8 cellular contexts compared by ENCODE assay signal in genomic region chr17:45852535-45853297, GRCh38. TPM values are rescaled to one million over a fixed set of nuclear protein-coding genes. Genes with fewer than 3 reads are reported as not detected.
DNase-seq lines count a peak whose midpoint lies in the region; ATAC-seq and TF ChIP-seq lines count a peak whose summit lies in the region.

No MANE protein-coding gene starts in this region.

- H3K36me3 Mint-ChIP-seq in CD4-positive, CD25-positive, alpha-beta regulatory T cell, result no peaks in the 10 kb centered on the region
- H3K36me3 Mint-ChIP-seq in activated T-cell treated with anti-CD3 and anti-CD28 coated beads, Interleukin-2, amount 50 U/mL, for 24 hours (ENCODE audit: low read depth), result no peaks in the 10 kb centered on the region

- no peaks in the 10 kb centered on the region for H3K9me2 ChIP-seq in OCI-LY7 (ENCODE audit: insufficient read depth, low read length)

- intact Hi-C loops in OCI-LY7 (cut with micrococcal nuclease; ENCODE audit: unreplicated experiment), result no loop called here

- H3K4me2 ChIP-seq in OCI-LY7 (ENCODE audit: low read length) (no peak overlapping the region), osteoblast (ENCODE audit: insufficient read depth, low read length) (no peak overlapping the region)

- H4K20me1 ChIP-seq in OCI-LY7 (ENCODE audit: insufficient read depth, low read length), result no peaks in the 10 kb centered on the region
- no peaks in the 10 kb centered on the region for H4K20me1 ChIP-seq in osteoblast (ENCODE audit: insufficient read depth, low read length)

- no peaks in the 10 kb centered on the region for H3K36me3 ChIP-seq in CD4-positive, CD25-positive, alpha-beta regulatory T cell (ENCODE audit: control insufficient read depth, insufficient read depth, low read length)
- H3K36me3 ChIP-seq in OCI-LY7 (ENCODE audit: insufficient read depth, low read length) (no peaks in the 10 kb centered on the region), osteoblast (ENCODE audit: insufficient read depth, low read length) (no peaks in the 10 kb centered on the region), upper lobe of left lung (no peaks in the 10 kb centered on the region)

- H2AFZ ChIP-seq in OCI-LY7 (ENCODE audit: low read length), result no peak overlapping the region
- H2AFZ ChIP-seq in osteoblast (ENCODE audit: low read length), result no peak overlapping the region

- peaks cover 0 to 4% (median 3%) of the 10 kb centered on the region in 4 donors for H3K4me1 Mint-ChIP-seq in CD4-positive, CD25-positive, alpha-beta regulatory T cell
- H3K4me1 Mint-ChIP-seq in activated T-cell treated with anti-CD3 and anti-CD28 coated beads, Interleukin-2, amount 50 U/mL, for 24 hours (ENCODE audit: low read depth), result peaks cover 4% of the 10 kb centered on the region

- TF ChIP-seq EP300 in upper lobe of left lung (IDR thresholded peaks at IDR 0.05), result no peak

- CTCF ChIA-PET in OCI-LY7 (lab: Charles Lee; ENCODE audit: unreplicated experiment), result interaction anchor here (0.8 kb wide), 1 partner anchor 213 kb away, joined by 3 read pairs; no protein-coding TSS in a partner anchor

- 29% methylated on average over 12 of the region's 12 CpGs for WGBS in upper lobe of left lung, 2 donors

- no peak for ATAC-seq in CD4-positive, CD25-positive, alpha-beta regulatory T cell (ENCODE audit: low read depth in 2 of 2)
- ATAC-seq in upper lobe of left lung (ENCODE audit: low FRiP score in 2 of 2) (peak in 1 of 2 donors; percentile 50), HG03135 (IDR thresholded peaks at IDR 0.05; ENCODE audit: unreplicated experiment) (no peak)

- H3K27me3 ChIP-seq in CD4-positive, CD25-positive, alpha-beta regulatory T cell (ENCODE audit: control insufficient read depth, insufficient read depth, low read length), result peaks cover 3% of the 10 kb centered on the region
- H3K27me3 ChIP-seq in osteoblast (ENCODE audit: insufficient read depth, low read length) (no peaks in the 10 kb centered on the region), upper lobe of left lung (peaks cover 0 to 4% (median 0%) of the 10 kb centered on the region in 4 donors)

- peak; percentile 23 to 64 (median 32) for DNase-seq in CD4-positive, CD25-positive, alpha-beta regulatory T cell
- DNase-seq in HPDE6-E6E7 (ENCODE audit: extremely low spot score), result peak; percentile 43
- peak; percentile 63 for DNase-seq in OCI-LY7 (ENCODE audit: low spot score)
- peak; percentile 72 for DNase-seq in activated T-cell treated with anti-CD3 and anti-CD28 coated beads, Interleukin-2, amount 50 U/mL, for 24 hours
- peak; percentile 66 for DNase-seq in fibroblast of pulmonary artery (ENCODE audit: low read depth)
- DNase-seq in osteoblast (ENCODE audit: insufficient read length, low spot score, missing footprints), result peak; percentile 94
- DNase-seq in upper lobe of left lung, result peak in 1 of 2 donors; percentile 47

- H3K9me3 ChIP-seq in CD4-positive, CD25-positive, alpha-beta regulatory T cell (ENCODE audit: control insufficient read depth in 2 of 2, low read length in 2 of 2), result no peaks in the 10 kb centered on the region
- H3K9me3 ChIP-seq in OCI-LY7 (ENCODE audit: low read length) (no peaks in the 10 kb centered on the region), osteoblast (ENCODE audit: low read depth, low read length) (no peaks in the 10 kb centered on the region), upper lobe of left lung (no peaks in the 10 kb centered on the region)

- H3K27ac Mint-ChIP-seq in CD4-positive, CD25-positive, alpha-beta regulatory T cell, result no peak overlapping the region
- no peak overlapping the region for H3K27ac Mint-ChIP-seq in activated T-cell treated with anti-CD3 and anti-CD28 coated beads, Interleukin-2, amount 50 U/mL, for 24 hours

- TF ChIP-seq CTCF in OCI-LY7 (conservative IDR thresholded peaks at IDR 0.05; ENCODE audit: low read length), result peak; percentile 98
- peak; percentile 95 for TF ChIP-seq CTCF in fibroblast of pulmonary artery (IDR thresholded peaks at IDR 0.05; ENCODE audit: low read length, missing control alignments)
- peak; percentile 92 for TF ChIP-seq CTCF in osteoblast (IDR thresholded peaks at IDR 0.05; ENCODE audit: extremely low read depth, low read depth, low read length)
- TF ChIP-seq CTCF in upper lobe of left lung (IDR thresholded peaks at IDR 0.05), result peak; percentile 43 to 73 (median 68)

- no TSS peak for BruUV-seq in OCI-LY7 (replicated peaks; lab: Mats Ljungman, UMichigan)

- no peak overlapping the region for H3K27ac ChIP-seq in CD4-positive, CD25-positive, alpha-beta regulatory T cell (ENCODE audit: insufficient read depth, low read length, poor library complexity, severe bottlenecking)
- no peak overlapping the region for H3K27ac ChIP-seq in OCI-LY7 (ENCODE audit: low read depth, low read length, poor library complexity, severe bottlenecking)
- H3K27ac ChIP-seq in osteoblast (ENCODE audit: low read depth, low read length), result no peak overlapping the region
- H3K27ac ChIP-seq in upper lobe of left lung, result no peak overlapping the region

- POLR2A ChIA-PET in OCI-LY7 (lab: Charles Lee), result no interaction called here

- peaks cover 0 to 6% (median 0%) of the 10 kb centered on the region in 7 donors for H3K9me3 Mint-ChIP-seq in CD4-positive, CD25-positive, alpha-beta regulatory T cell
- no peaks in the 10 kb centered on the region for H3K9me3 Mint-ChIP-seq in activated T-cell treated with anti-CD3 and anti-CD28 coated beads, Interleukin-2, amount 50 U/mL, for 24 hours

- no peak for TF ChIP-seq POLR2A in upper lobe of left lung (IDR thresholded peaks at IDR 0.05)

- no peak overlapping the region for H3K4me3 ChIP-seq in CD4-positive, CD25-positive, alpha-beta regulatory T cell (ENCODE audit: low read depth, low read length)
- H3K4me3 ChIP-seq in OCI-LY7 (ENCODE audit: low read depth, low read length, poor library complexity, severe bottlenecking) (no peak overlapping the region), fibroblast of pulmonary artery (replicated peaks; ENCODE audit: low read depth, low read length) (no peak overlapping the region), osteoblast (ENCODE audit: insufficient read depth, low read length) (no peak overlapping the region), upper lobe of left lung (no peak overlapping the region)

- no peaks in the 10 kb centered on the region for H3K4me1 ChIP-seq in CD4-positive, CD25-positive, alpha-beta regulatory T cell (ENCODE audit: control insufficient read depth, insufficient read depth, low read length, poor library complexity, severe bottlenecking)
- no peaks in the 10 kb centered on the region for H3K4me1 ChIP-seq in OCI-LY7 (ENCODE audit: insufficient read depth, low read length, poor library complexity, severe bottlenecking)
- no peaks in the 10 kb centered on the region for H3K4me1 ChIP-seq in osteoblast (ENCODE audit: insufficient read depth, low read length)
- no peaks in the 10 kb centered on the region for H3K4me1 ChIP-seq in upper lobe of left lung

- H3K4me3 Mint-ChIP-seq in CD4-positive, CD25-positive, alpha-beta regulatory T cell, result peak overlapping the region in 1 of 4 donors; percentile 14
- no peak overlapping the region for H3K4me3 Mint-ChIP-seq in activated T-cell treated with anti-CD3 and anti-CD28 coated beads, Interleukin-2, amount 50 U/mL, for 24 hours

- peaks cover 24% of the 10 kb centered on the region for H3K27me3 Mint-ChIP-seq in CD4-positive, CD25-positive, alpha-beta regulatory T cell
- H3K27me3 Mint-ChIP-seq in activated T-cell treated with anti-CD3 and anti-CD28 coated beads, Interleukin-2, amount 50 U/mL, for 24 hours, result peaks cover 31% of the 10 kb centered on the region

- H3K79me2 ChIP-seq in OCI-LY7 (ENCODE audit: insufficient read depth, low read depth, low read length) (no peaks in the 10 kb centered on the region), osteoblast (ENCODE audit: insufficient read depth, low read length) (no peaks in the 10 kb centered on the region)

RNA-seq across cellular contexts. Expression of gene SPPL2C, which starts 8.0 kb away (rescaled TPM):
- not detected for total RNA-seq in CD4-positive, CD25-positive, alpha-beta regulatory T cell
- polyA plus RNA-seq in CD4-positive, CD25-positive, alpha-beta regulatory T cell, result not detected
- not detected in 2 replicates for total RNA-seq in OCI-LY7 (2014; rRNA removed; shearing (Covaris generic))
- total RNA-seq in OCI-LY7 (2022) (not detected in 2 replicates), osteoblast (not detected in 2 replicates), upper lobe of left lung (not detected)

RNA-seq across cellular contexts. Expression of gene MAPT, which starts 41.6 kb away (rescaled TPM):
- total RNA-seq in CD4-positive, CD25-positive, alpha-beta regulatory T cell, result 0.69 TPM
- under 1 TPM in 2 of 4 donors, not detected in 2; 0.05 to 0.16 TPM for polyA plus RNA-seq in CD4-positive, CD25-positive, alpha-beta regulatory T cell
- 0.44 TPM in 1 of 2 replicates, not detected in the other for total RNA-seq in OCI-LY7 (2014; rRNA removed; shearing (Covaris generic))
- not detected in 2 replicates for total RNA-seq in OCI-LY7 (2022)
- 0.29 and 0.36 TPM in 2 replicates for total RNA-seq in osteoblast
- total RNA-seq in upper lobe of left lung, result 1 to 10 TPM; 2.1 to 3.7 (median 2.8) TPM
